Comparison of ENCODE assay signal across 18 cellular contexts in genomic region chr4:54587516-54587915, GRCh38.
DNase-seq lines count a peak whose midpoint lies in the region; ATAC-seq and TF ChIP-seq lines count a peak whose summit lies in the region.
"Had no signal": no experiment of that assay in that cellular context is flagged by ENCODE, and none has a peak within 500 bp of the region (broad histone marks: within the 10 kb centered on the region; RNA-seq: fewer than 3 reads in every experiment).

No MANE protein-coding gene starts in this region.

- no peaks in the 10 kb centered on the region for H3K36me3 ChIP-seq in RWPE2 (ENCODE audit: low read depth)
- H3K36me3 ChIP-seq in hepatocyte (replicated peaks; ENCODE audit: insufficient read depth, low read depth), result no peaks in the 10 kb centered on the region
- H3K36me3 ChIP-seq in suprapubic skin, result no peaks in the 10 kb centered on the region
- H3K36me3 ChIP-seq: BLaER1 had no signal

- no peak for TF ChIP-seq POLR2A in suprapubic skin (IDR thresholded peaks at IDR 0.05)

- H3K9me3 Mint-ChIP-seq in activated T-helper 17 cell treated with anti-CD3 and anti-CD28 coated beads, Interleukin-2, amount 50 U/mL, for 72 hours, result no peaks in the 10 kb centered on the region
- H3K9me3 Mint-ChIP-seq: CD14-positive monocyte; CD8-positive, alpha-beta T cell had no signal

- no peaks in the 10 kb centered on the region for H4K20me1 ChIP-seq in hepatocyte (ENCODE audit: insufficient read depth, poor library complexity, severe bottlenecking)
- H4K20me1 ChIP-seq: BLaER1 had no signal

- H3K4me1 Mint-ChIP-seq in activated T-helper 17 cell treated with anti-CD3 and anti-CD28 coated beads, Interleukin-2, amount 50 U/mL, for 72 hours, result no peaks in the 10 kb centered on the region
- H3K4me1 Mint-ChIP-seq: CD14-positive monocyte had no signal

- H3K9me3 ChIP-seq in RWPE2 (ENCODE audit: severe bottlenecking) (no peaks in the 10 kb centered on the region), hepatocyte (ENCODE audit: low read depth) (no peaks in the 10 kb centered on the region), suprapubic skin (no peaks in the 10 kb centered on the region)
- H3K9me3 ChIP-seq: BLaER1 had no signal

- no peak for TF ChIP-seq EP300 in suprapubic skin (IDR thresholded peaks at IDR 0.05)

- no peak overlapping the region for H3K4me3 Mint-ChIP-seq in activated T-helper 17 cell treated with anti-CD3 and anti-CD28 coated beads, Interleukin-2, amount 50 U/mL, for 72 hours
- H3K4me3 Mint-ChIP-seq: CD14-positive monocyte; CD8-positive, alpha-beta T cell had no signal

- no peak overlapping the region for H3K4me3 ChIP-seq in RWPE2 (ENCODE audit: severe bottlenecking)
- H3K4me3 ChIP-seq in hepatocyte, result no peak overlapping the region
- no peak overlapping the region for H3K4me3 ChIP-seq in suprapubic skin
- H3K4me3 ChIP-seq: BLaER1, GM23248 had no signal

- H3K4me1 ChIP-seq in RWPE2 (ENCODE audit: insufficient read depth, poor library complexity, severe bottlenecking), result peaks cover 40% of the 10 kb centered on the region
- H3K4me1 ChIP-seq in hepatocyte (ENCODE audit: insufficient read depth), result peaks cover 14% of the 10 kb centered on the region
- peaks cover 20% of the 10 kb centered on the region for H3K4me1 ChIP-seq in suprapubic skin
- H3K4me1 ChIP-seq: BLaER1 had no signal

- ATAC-seq in RWPE2 (ENCODE audit: low read depth), result no peak
- no peak for ATAC-seq in activated T-helper 17 cell treated with anti-CD3 and anti-CD28 coated beads, Interleukin-2, amount 50 U/mL, for 72 hours (replicated peaks)
- ATAC-seq in HG03342 (IDR thresholded peaks at IDR 0.05; ENCODE audit: unreplicated experiment), result no peak
- ATAC-seq: CD8-positive, alpha-beta T cell had no signal

- no peaks in the 10 kb centered on the region for H3K9me2 ChIP-seq in hepatocyte (replicated peaks; ENCODE audit: insufficient read depth)

- no peak overlapping the region for H2AFZ ChIP-seq in hepatocyte
- H2AFZ ChIP-seq: GM23248 had no signal

- 87% methylated on average over 1 of the region's 1 CpG for WGBS in hepatocyte (ENCODE audit: low lambda C conversion rate, missing lambda C conversion rate)
- WGBS in suprapubic skin, result 54% methylated on average over 1 of the region's 1 CpG

- H3K36me3 Mint-ChIP-seq in activated T-helper 17 cell treated with anti-CD3 and anti-CD28 coated beads, Interleukin-2, amount 50 U/mL, for 72 hours (ENCODE audit: low read depth), result no peaks in the 10 kb centered on the region
- H3K36me3 Mint-ChIP-seq: CD14-positive monocyte; CD8-positive, alpha-beta T cell had no signal

- no peak overlapping the region for H3K27ac Mint-ChIP-seq in activated T-helper 17 cell treated with anti-CD3 and anti-CD28 coated beads, Interleukin-2, amount 50 U/mL, for 72 hours
- H3K27ac Mint-ChIP-seq: CD14-positive monocyte; CD8-positive, alpha-beta T cell had no signal

- peak; percentile 51 for DNase-seq in EH (ENCODE audit: low read depth)
- DNase-seq in RWPE2 (ENCODE audit: low spot score), result no peak
- no peak for DNase-seq in hepatocyte (ENCODE audit: low spot score)
- DNase-seq in suprapubic skin (ENCODE audit: low spot score in 2 of 2), result no peak
- DNase-seq in CD1c-positive myeloid dendritic cell (ENCODE audit: extremely low spot score), result no peak
- DNase-seq in NCI-H128 (lab: John Stamatoyannopoulos, UW; ENCODE audit: unreplicated experiment), result no peak
- DNase-seq: Calu3; CD8-positive, alpha-beta T cell; DMS79 treated with DMSO at 0.1 percent for 48 hours; EL; GM23248; HCEC 1CT; IMR-90 had no signal

- peaks cover 17% of the 10 kb centered on the region for H3K27me3 Mint-ChIP-seq in activated T-helper 17 cell treated with anti-CD3 and anti-CD28 coated beads, Interleukin-2, amount 50 U/mL, for 72 hours

- TF ChIP-seq CTCF in RWPE2 (IDR thresholded peaks at IDR 0.05; ENCODE audit: poor library complexity, severe bottlenecking) (no peak), hepatocyte (IDR thresholded peaks at IDR 0.05; ENCODE audit: poor library complexity) (no peak), suprapubic skin (IDR thresholded peaks at IDR 0.05) (no peak)

- peak overlapping the region; percentile 39 for H3K27ac ChIP-seq in RWPE2 (ENCODE audit: poor library complexity, severe bottlenecking)
- peak overlapping the region; percentile 67 for H3K27ac ChIP-seq in hepatocyte
- peak overlapping the region; percentile 38 for H3K27ac ChIP-seq in suprapubic skin
- H3K27ac ChIP-seq: 22Rv1, BLaER1, GM23248 had no signal

- H3K79me2 ChIP-seq in hepatocyte, result no peaks in the 10 kb centered on the region

- H3K4me2 ChIP-seq in hepatocyte, result no peak overlapping the region
- H3K4me2 ChIP-seq: BLaER1 had no signal

- H3K27me3 ChIP-seq in RWPE2 (ENCODE audit: insufficient read depth, poor library complexity, severe bottlenecking) (no peaks in the 10 kb centered on the region), hepatocyte (no peaks in the 10 kb centered on the region), suprapubic skin (no peaks in the 10 kb centered on the region)
- H3K27me3 ChIP-seq: BLaER1 had no signal
